Comparison of ENCODE assay signal across 8 cellular contexts in the genomic region with DNA sequence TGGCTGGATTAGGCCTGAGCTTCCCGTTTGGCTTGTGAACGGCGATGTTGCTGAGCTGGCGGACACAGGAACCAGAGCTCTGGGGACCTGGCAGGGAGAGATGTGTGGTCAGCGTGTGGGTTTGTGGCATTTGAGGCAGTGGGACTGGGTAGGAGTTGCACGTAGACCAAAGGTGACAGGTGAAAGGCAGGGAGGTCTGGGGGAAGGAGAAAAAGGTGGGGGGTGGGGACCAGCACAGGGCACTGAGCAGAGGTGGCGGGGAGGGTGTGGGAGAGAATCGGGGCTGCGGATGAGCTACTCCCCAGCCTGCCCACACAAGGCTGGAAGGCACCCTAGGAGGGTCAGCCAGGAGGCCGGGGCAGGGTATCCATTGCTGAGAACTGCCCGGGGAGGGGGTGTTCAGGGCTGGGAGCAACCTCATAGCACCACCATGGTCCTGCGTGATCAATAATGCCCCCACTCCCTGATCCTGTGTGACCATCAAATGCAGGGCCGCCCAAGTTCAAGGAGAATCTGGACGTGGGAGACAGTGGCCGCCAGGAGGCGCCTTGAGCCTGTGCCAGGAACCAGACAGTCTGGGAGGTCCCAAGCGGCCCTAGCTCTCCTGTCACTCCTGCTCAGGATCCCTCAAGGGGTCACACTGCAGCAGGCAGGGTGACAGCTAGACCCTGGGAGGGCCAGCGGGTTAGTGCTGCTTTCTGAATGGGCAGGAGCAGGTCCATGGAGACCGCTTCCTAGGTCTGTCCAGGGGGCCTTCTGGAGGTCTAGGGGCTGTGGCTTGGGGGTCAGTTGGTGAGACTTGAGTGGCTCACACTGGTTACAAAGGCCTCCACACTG. TPM values are rescaled to one million over a fixed set of nuclear protein-coding genes. Genes with fewer than 3 reads are reported as not detected.
DNase-seq lines count a peak whose midpoint lies in the region; ATAC-seq and TF ChIP-seq lines count a peak whose summit lies in the region.

No MANE protein-coding gene starts in this region.

- peak; percentile 78 for TF ChIP-seq CTCF in osteocyte (IDR thresholded peaks at IDR 0.05)

- H3K4me3 ChIP-seq in effector memory CD4-positive, alpha-beta T cell (ENCODE audit: insufficient read depth, low read depth, low read length, poor library complexity, severe bottlenecking) = no peak overlapping the region

- H3K4me3 Mint-ChIP-seq in activated CD4-positive, alpha-beta T cell treated with anti-CD3 and anti-CD28 coated beads for 36 hours = no peak overlapping the region
- H3K4me3 Mint-ChIP-seq in activated CD8-positive, alpha-beta memory T cell treated with anti-CD3 and anti-CD28 coated beads, Interleukin-2, amount 10 ng/mL, durations not matched to agents 7 days and 5 days = no peak overlapping the region
- no peak overlapping the region for H3K4me3 Mint-ChIP-seq in osteocyte (ENCODE audit: unreplicated experiment)

- peaks cover 9% of the 10 kb centered on the region for H3K4me1 Mint-ChIP-seq in activated CD4-positive, alpha-beta T cell treated with anti-CD3 and anti-CD28 coated beads for 36 hours
- peaks cover 8% of the 10 kb centered on the region for H3K4me1 Mint-ChIP-seq in activated CD8-positive, alpha-beta memory T cell treated with anti-CD3 and anti-CD28 coated beads, Interleukin-2, amount 10 ng/mL, durations not matched to agents 7 days and 5 days
- peaks cover 2% of the 10 kb centered on the region for H3K4me1 Mint-ChIP-seq in osteocyte (ENCODE audit: unreplicated experiment)

- H3K27ac ChIP-seq in effector memory CD4-positive, alpha-beta T cell (ENCODE audit: insufficient read depth, low read length, poor library complexity, severe bottlenecking) = no peak overlapping the region

- H3K36me3 ChIP-seq in effector memory CD4-positive, alpha-beta T cell (ENCODE audit: control insufficient read depth, insufficient read depth, low read length) = no peaks in the 10 kb centered on the region

- CTCF ChIA-PET in activated CD4-positive, alpha-beta T cell treated with anti-CD3 and anti-CD28 coated beads for 36 hours (lab: Charles Lee) = interaction anchor here (0.7 to 3.4 kb wide), 8 partner anchors 8 to 103 kb away, joined by 3 to 18 read pairs (median 4); a partner anchor contains a TSS
- CTCF ChIA-PET in activated CD8-positive, alpha-beta memory T cell treated with anti-CD3 and anti-CD28 coated beads, Interleukin-2, amount 10 ng/mL, durations not matched to agents 7 days and 5 days (lab: Charles Lee) = interaction anchor here (0.7 to 5.1 kb wide), 8 partner anchors 14 to 374 kb away, joined by 3 to 39 read pairs (median 3); no protein-coding TSS in a partner anchor

- H3K4me1 ChIP-seq in effector memory CD4-positive, alpha-beta T cell (ENCODE audit: control insufficient read depth, insufficient read depth, low read length, poor library complexity, severe bottlenecking) = no peaks in the 10 kb centered on the region

- H3K36me3 Mint-ChIP-seq in activated CD4-positive, alpha-beta T cell treated with anti-CD3 and anti-CD28 coated beads for 36 hours (ENCODE audit: low read depth) = peaks cover 1% of the 10 kb centered on the region
- H3K36me3 Mint-ChIP-seq in activated CD8-positive, alpha-beta memory T cell treated with anti-CD3 and anti-CD28 coated beads, Interleukin-2, amount 10 ng/mL, durations not matched to agents 7 days and 5 days = peaks cover 1% of the 10 kb centered on the region
- H3K36me3 Mint-ChIP-seq in osteocyte (ENCODE audit: unreplicated experiment) = no peaks in the 10 kb centered on the region

- H3K9me3 ChIP-seq in effector memory CD4-positive, alpha-beta T cell (ENCODE audit: control insufficient read depth, low read length) = no peaks in the 10 kb centered on the region

- peak; percentile 67 for ATAC-seq in activated CD4-positive, alpha-beta T cell treated with anti-CD3 and anti-CD28 coated beads for 36 hours
- ATAC-seq in activated CD8-positive, alpha-beta memory T cell treated with anti-CD3 and anti-CD28 coated beads, Interleukin-2, amount 10 ng/mL, durations not matched to agents 7 days and 5 days = peak; percentile 62
- no peak for ATAC-seq in GM21786 (IDR thresholded peaks at IDR 0.05; ENCODE audit: unreplicated experiment)

- peaks cover 3% of the 10 kb centered on the region for H3K27me3 Mint-ChIP-seq in activated CD4-positive, alpha-beta T cell treated with anti-CD3 and anti-CD28 coated beads for 36 hours
- H3K27me3 Mint-ChIP-seq in activated CD8-positive, alpha-beta memory T cell treated with anti-CD3 and anti-CD28 coated beads, Interleukin-2, amount 10 ng/mL, durations not matched to agents 7 days and 5 days = peaks cover 3% of the 10 kb centered on the region
- peaks cover 6% of the 10 kb centered on the region for H3K27me3 Mint-ChIP-seq in osteocyte (ENCODE audit: unreplicated experiment)

- no peak overlapping the region for H3K27ac Mint-ChIP-seq in activated CD4-positive, alpha-beta T cell treated with anti-CD3 and anti-CD28 coated beads for 36 hours
- no peak overlapping the region for H3K27ac Mint-ChIP-seq in activated CD8-positive, alpha-beta memory T cell treated with anti-CD3 and anti-CD28 coated beads, Interleukin-2, amount 10 ng/mL, durations not matched to agents 7 days and 5 days
- H3K27ac Mint-ChIP-seq in osteocyte (ENCODE audit: unreplicated experiment) = no peak overlapping the region

- POLR2A ChIA-PET in activated CD4-positive, alpha-beta T cell treated with anti-CD3 and anti-CD28 coated beads for 36 hours (lab: Charles Lee) = interaction anchor here (0.5 to 0.6 kb wide), 2 partner anchors 9 to 42 kb away, joined by 3 read pairs; no protein-coding TSS in a partner anchor

- H3K9me3 Mint-ChIP-seq in activated CD4-positive, alpha-beta T cell treated with anti-CD3 and anti-CD28 coated beads for 36 hours (ENCODE audit: low read depth) = no peaks in the 10 kb centered on the region
- no peaks in the 10 kb centered on the region for H3K9me3 Mint-ChIP-seq in activated CD8-positive, alpha-beta memory T cell treated with anti-CD3 and anti-CD28 coated beads, Interleukin-2, amount 10 ng/mL, durations not matched to agents 7 days and 5 days (ENCODE audit: low read depth)
- H3K9me3 Mint-ChIP-seq in osteocyte (ENCODE audit: unreplicated experiment) = no peaks in the 10 kb centered on the region

- no peaks in the 10 kb centered on the region for H3K27me3 ChIP-seq in effector memory CD4-positive, alpha-beta T cell (replicated peaks; ENCODE audit: control insufficient read depth, insufficient read depth, low read length, poor library complexity, severe bottlenecking)

- peak; percentile 74 for DNase-seq in activated CD4-positive, alpha-beta T cell treated with anti-CD3 and anti-CD28 coated beads for 36 hours
- DNase-seq in activated CD4-positive, alpha-beta T cell treated with anti-CD3 and anti-CD28 coated beads for 1 hour = no peak
- DNase-seq in NCI-H2029 treated with DMSO at 0.1 percent for 48 hours (lab: John Stamatoyannopoulos, UW) = peak; percentile 14
- DNase-seq in activated CD8-positive, alpha-beta memory T cell treated with anti-CD3 and anti-CD28 coated beads, Interleukin-2, amount 10 ng/mL, durations not matched to agents 7 days and 5 days = peak; percentile 54
- peak; percentile 33 for DNase-seq in fibroblast of peridontal ligament (ENCODE audit: extremely low read depth)
- DNase-seq in osteocyte (ENCODE audit: extremely low spot score, unreplicated experiment) = peak; percentile 86
- DNase-seq in effector memory CD4-positive, alpha-beta T cell = no peak

- intact Hi-C loops in activated CD4-positive, alpha-beta T cell treated with anti-CD3 and anti-CD28 coated beads for 36 hours (cut with DNase I, micrococcal nuclease) = loop anchor here (1.0 kb wide), 1 partner anchor 23 kb away; no protein-coding TSS in a partner anchor

RNA-seq across cellular contexts. Expression of a gene that starts 12.8 kb away (rescaled TPM):
- total RNA-seq in activated CD4-positive, alpha-beta T cell treated with anti-CD3 and anti-CD28 coated beads for 36 hours = 100 to 1,000 TPM; 150 to 178 TPM
- 100 to 1,000 TPM in 1 of 2 experiments, 10 to 100 TPM in 1; 94.2 to 133 TPM for total RNA-seq in activated CD8-positive, alpha-beta memory T cell treated with anti-CD3 and anti-CD28 coated beads, Interleukin-2, amount 10 ng/mL, durations not matched to agents 7 days and 5 days
- total RNA-seq in osteocyte = 193 and 204 TPM in 2 replicates

RNA-seq across cellular contexts. Expression of a gene that starts 20.4 kb away (rescaled TPM):
- total RNA-seq in activated CD4-positive, alpha-beta T cell treated with anti-CD3 and anti-CD28 coated beads for 36 hours = 100 to 1,000 TPM; 317 to 374 TPM
- total RNA-seq in activated CD8-positive, alpha-beta memory T cell treated with anti-CD3 and anti-CD28 coated beads, Interleukin-2, amount 10 ng/mL, durations not matched to agents 7 days and 5 days = 100 to 1,000 TPM; 225 to 227 TPM
- 231 and 232 TPM in 2 replicates for total RNA-seq in osteocyte

RNA-seq across cellular contexts. Expression of a gene that starts 38.6 kb away (rescaled TPM):
- total RNA-seq in activated CD4-positive, alpha-beta T cell treated with anti-CD3 and anti-CD28 coated beads for 36 hours = not detected
- total RNA-seq in activated CD8-positive, alpha-beta memory T cell treated with anti-CD3 and anti-CD28 coated beads, Interleukin-2, amount 10 ng/mL, durations not matched to agents 7 days and 5 days = not detected
- total RNA-seq in osteocyte = not detected in 2 replicates

RNA-seq across cellular contexts. Expression of a gene that starts 52.5 kb away (rescaled TPM):
- 1 to 10 TPM; 1.6 to 2.5 TPM for total RNA-seq in activated CD4-positive, alpha-beta T cell treated with anti-CD3 and anti-CD28 coated beads for 36 hours
- under 1 TPM in 1 of 2 experiments, not detected in 1; 0.07 TPM for total RNA-seq in activated CD8-positive, alpha-beta memory T cell treated with anti-CD3 and anti-CD28 coated beads, Interleukin-2, amount 10 ng/mL, durations not matched to agents 7 days and 5 days
- total RNA-seq in osteocyte = 440 and 443 TPM in 2 replicates

RNA-seq across cellular contexts. Expression of a gene that starts 56.0 kb away (rescaled TPM):
- total RNA-seq in activated CD4-positive, alpha-beta T cell treated with anti-CD3 and anti-CD28 coated beads for 36 hours = not detected
- not detected for total RNA-seq in activated CD8-positive, alpha-beta memory T cell treated with anti-CD3 and anti-CD28 coated beads, Interleukin-2, amount 10 ng/mL, durations not matched to agents 7 days and 5 days
- not detected in 2 replicates for total RNA-seq in osteocyte

Comparison
In these comparisons a context has a peak if more than half of its experiments do, and no peak if none do; other contexts are left out.
1. DNase-seq: peak in activated CD4-positive, alpha-beta T cell treated with anti-CD3 and anti-CD28 coated beads for 36 hours (single experiment), NCI-H2029 treated with DMSO at 0.1 percent for 48 hours (single experiment), activated CD8-positive, alpha-beta memory T cell treated with anti-CD3 and anti-CD28 coated beads, Interleukin-2, amount 10 ng/mL, durations not matched to agents 7 days and 5 days (single experiment), fibroblast of peridontal ligament (single experiment) and osteocyte (single experiment); none in activated CD4-positive, alpha-beta T cell treated with anti-CD3 and anti-CD28 coated beads for 1 hour (single experiment) and effector memory CD4-positive, alpha-beta T cell (0 of 3).